In the genomic region with DNA sequence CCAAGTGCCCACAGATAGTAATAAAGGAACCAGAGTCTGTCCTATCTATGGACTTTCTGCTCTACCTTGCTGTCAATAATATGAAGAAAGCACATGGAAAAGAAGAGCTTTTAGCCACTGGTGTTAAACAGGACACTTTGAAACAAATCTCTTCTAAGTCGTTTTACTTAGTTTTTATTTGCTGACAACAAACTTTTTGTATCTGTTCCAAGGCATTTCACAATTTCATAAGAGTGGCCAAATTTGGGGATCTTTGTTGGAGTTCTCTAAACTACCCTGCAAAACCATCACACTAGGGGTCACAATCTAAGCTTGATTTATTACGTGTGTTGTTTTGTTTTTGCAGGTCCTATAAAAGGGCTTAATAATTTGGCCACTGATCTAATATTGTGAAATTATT, we compare ENCODE assay signal across 21 cellular contexts. TPM values are rescaled to one million over a fixed set of nuclear protein-coding genes. Genes with fewer than 3 reads are reported as not detected.
"Had no signal": no experiment of that assay in that cellular context is flagged by ENCODE, and none has a peak within 500 bp of the region (broad histone marks: within the 10 kb centered on the region; RNA-seq: fewer than 3 reads in every experiment).

No MANE protein-coding gene starts in this region.

- FAIRE-seq: endometrium had no signal

- H3K4me3 Mint-ChIP-seq: naive B cell, nephron progenitor cell had no signal

- H3K27ac ChIP-seq: hepatocyte, parathyroid adenoma, prostate gland, sigmoid colon, skin epidermis, stomach had no signal

- H3K9me3 ChIP-seq: prostate gland had no signal

- H3K4me3 ChIP-seq: hepatocyte, prostate gland, sigmoid colon, skin epidermis, stomach, thoracic aorta had no signal

- H3K27ac Mint-ChIP-seq: naive B cell, nephron progenitor cell had no signal

- H3K4me1 Mint-ChIP-seq: naive B cell, nephron progenitor cell had no signal

- H3K27me3 Mint-ChIP-seq: naive B cell had no signal

- ATAC-seq: esophagus mucosa, left colon had no signal

- H3K27me3 ChIP-seq: hepatocyte, sigmoid colon, stomach had no signal

- DNase-seq: effector memory CD4-positive, alpha-beta T cell; foreskin fibroblast; kidney; left colon; mesendoderm; naive B cell; nephron progenitor cell; sigmoid colon; stimulated activated CD4-positive, alpha-beta T cell treated with anti-CD3 and anti-CD28 coated beads, Interleukin-12 subunit alpha, Interleukin-12 subunit beta, amount 100 ng/mL, for 4 hours; stimulated activated naive CD4-positive, alpha-beta T cell; stomach; substantia nigra had no signal

- H3K4me1 ChIP-seq: parathyroid adenoma, prostate gland, sigmoid colon, stomach had no signal

- H3K36me3 ChIP-seq: prostate gland, sigmoid colon, stomach, thoracic aorta had no signal

RNA-seq across cellular contexts. Expression of a gene that starts 54.4 kb away (rescaled TPM):
- total RNA-seq: left colon, lung microvascular endothelial cell, omental fat pad, sigmoid colon, thoracic aorta had no signal
- polyA plus RNA-seq: sigmoid colon had no signal
